22 cellular contexts compared by ENCODE assay signal in the genomic region with DNA sequence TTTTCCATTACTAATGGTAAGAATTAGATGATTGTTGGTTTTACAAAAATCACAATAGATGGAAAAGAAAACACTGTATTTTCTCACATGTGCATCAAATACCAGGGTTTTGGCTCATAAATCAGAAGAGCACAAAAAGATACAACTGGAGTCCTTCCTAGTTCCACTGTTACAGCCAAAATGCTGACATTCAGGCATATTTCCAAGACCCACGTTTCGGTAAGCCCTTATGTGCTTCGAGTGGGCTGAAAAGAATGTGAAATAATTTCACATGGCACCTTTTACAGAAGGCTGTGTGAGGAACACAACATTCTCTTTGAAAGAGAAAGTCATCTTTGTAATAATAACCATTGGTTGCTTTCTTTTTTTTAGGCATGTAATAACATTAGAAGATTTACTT.
"Had no signal": no experiment of that assay in that cellular context is flagged by ENCODE, and none has a peak within 500 bp of the region (broad histone marks: within the 10 kb centered on the region; RNA-seq: fewer than 3 reads in every experiment).

No MANE protein-coding gene starts in this region.

- DNase-seq: effector CD4-positive, alpha-beta T cell; foreskin keratinocyte; glutamatergic neuron; heart right ventricle; hippocampal formation; islet precursor cell; kidney glomerular epithelial cell; left colon; left ventricle myocardium superior; lower lobe of right lung; natural killer cell; occipital lobe; ovary; stimulated activated CD4-positive, alpha-beta T cell treated with anti-CD3 and anti-CD28 coated beads, Interleukin-2, amount 100 ng/mL, for 24 hours; stimulated activated CD4-positive, alpha-beta T cell treated with anti-CD3 and anti-CD28 coated beads, Interleukin-4, amount 100 ng/mL, for 24 hours; stimulated activated naive CD4-positive, alpha-beta T cell treated with Interleukin-2 at 50 U/mL for 16 hours; stomach; testis; upper lobe of left lung had no signal

- ATAC-seq: esophagus mucosa; foreskin keratinocyte; heart right ventricle; left colon; left ventricle myocardium superior; natural killer cell; sciatic nerve; stimulated activated effector memory CD8-positive, alpha-beta T cell treated with anti-CD3 and anti-CD28 coated beads, Interleukin-12 subunit alpha, Interleukin-12 subunit beta, amount 100 ng/mL, for 72 hours had no signal
